ENCODE assay signal across 16 cellular contexts in genomic region chr10:96584474-96584873, GRCh38. TPM values are rescaled to one million over a fixed set of nuclear protein-coding genes. Genes with fewer than 3 reads are reported as not detected.
DNase-seq lines count a peak whose midpoint lies in the region; ATAC-seq, FAIRE-seq and TF ChIP-seq lines count a peak whose summit lies in the region.
"Had no signal": no experiment of that assay in that cellular context is flagged by ENCODE, and none has a peak within 500 bp of the region (broad histone marks: within the 10 kb centered on the region; RNA-seq: fewer than 3 reads in every experiment).

No MANE protein-coding gene starts in this region.

- no peak for FAIRE-seq in GM12878 (lab: Jason Lieb, UNC)

- BruUV-seq in GM12878 (replicated peaks; lab: Mats Ljungman, UMichigan): no TSS peak

- TF ChIP-seq EP300 in GM12878 (IDR thresholded peaks at IDR 0.05; ENCODE audit: borderline replicate concordance in 1 of 2, control insufficient read depth in 1 of 2, low read depth in 2 of 2, low read length in 2 of 2): no peak

- CTCF ChIA-PET in GM12878 (lab: Yijun Ruan, JAX): interaction anchor here (0.9 to 1.4 kb wide), 2 partner anchors 11 to 138 kb away, joined by 3 read pairs; no protein-coding TSS in a partner anchor

- peaks cover 64% of the 10 kb centered on the region for H3K4me1 ChIP-seq in BLaER1
- peaks cover 49% of the 10 kb centered on the region for H3K4me1 ChIP-seq in GM23248 (ENCODE audit: insufficient read depth)
- peaks cover 18% of the 10 kb centered on the region for H3K4me1 ChIP-seq in GM12878 (ENCODE audit: control insufficient read depth, insufficient read depth, low read length)
- H3K4me1 ChIP-seq in muscle layer of duodenum (ENCODE audit: control insufficient read depth in 1 of 2, insufficient read depth in 2 of 2, low read length in 2 of 2): peaks cover 28 to 59% of the 10 kb centered on the region in 2 donors

- peak overlapping the region; percentile 36; the same call in 1 of the 2 replicates for H3K9ac ChIP-seq in BLaER1
- peak overlapping the region; percentile 97; the same call in 1 of the 2 replicates for H3K9ac ChIP-seq in GM23248
- no peak overlapping the region for H3K9ac ChIP-seq in GM12878 (ENCODE audit: control insufficient read depth, insufficient read depth, low read length)

- H3K36me3 ChIP-seq in BLaER1 (peaks cover 31% of the 10 kb centered on the region), GM23248 (ENCODE audit: low read depth) (no peaks in the 10 kb centered on the region), GM12878 (ENCODE audit: control insufficient read depth in 2 of 2, insufficient read depth in 2 of 2, low read length in 1 of 2) (no peaks in the 10 kb centered on the region; a peak in 2 of 4 replicates), muscle layer of duodenum (ENCODE audit: control insufficient read depth in 1 of 2, insufficient read depth in 2 of 2, low read length in 2 of 2) (peaks cover 0 to 9% of the 10 kb centered on the region in 2 donors), H7 (replicated peaks; ENCODE audit: control insufficient read depth, insufficient read depth, low read length) (no peaks in the 10 kb centered on the region)

- DNase-seq in GM23248 (no peak), GM12878 (ENCODE audit: low read depth, low spot score) (no peak), GOT3 (lab: John Stamatoyannopoulos, UW) (no peak), H7 (no peak)
- DNase-seq: activated CD4-positive, alpha-beta T cell treated with anti-CD3 and anti-CD28 coated beads, Interleukin-2, amount 50 U/mL, for 48 hours; activated naive CD8-positive, alpha-beta T cell treated with anti-CD3 and anti-CD28 coated beads, Interleukin-2, amount 10 ng/mL, durations not matched to agents 7 days and 5 days; C1 segment of cervical spinal cord; cortex of kidney; NCI-H510A treated with DMSO at 0.1 percent for 48 hours; retina; stimulated activated CD4-positive, alpha-beta T cell treated with anti-CD3 and anti-CD28 coated beads, Interleukin-4, amount 100 ng/mL, for 24 hours; stimulated activated naive CD4-positive, alpha-beta T cell treated with Interleukin-2 at 50 U/mL for 16 hours had no signal

- H3K27me3 ChIP-seq in BLaER1: no peaks in the 10 kb centered on the region
- H3K27me3 ChIP-seq in GM23248 (replicated peaks; ENCODE audit: insufficient read depth): no peaks in the 10 kb centered on the region
- H3K27me3 ChIP-seq in GM12878 (replicated peaks in 1 of 2; ENCODE audit: control insufficient read depth in 2 of 2, insufficient read depth in 2 of 2, low read length in 1 of 2): no peaks in the 10 kb centered on the region
- H3K27me3 ChIP-seq in muscle layer of duodenum (ENCODE audit: low read depth, low read length): no peaks in the 10 kb centered on the region
- H3K27me3 ChIP-seq in H7 (ENCODE audit: control insufficient read depth, insufficient read depth, low read length): no peaks in the 10 kb centered on the region

- no peak for TF ChIP-seq POLR2A in GM12878 (IDR thresholded peaks at IDR 0.05; ENCODE audit: low read depth, low read length)

- RAD21 ChIA-PET in GM12878 (lab: Charles Lee; ENCODE audit: unreplicated experiment): interaction anchor here (1.1 to 1.4 kb wide), 2 partner anchors 22 to 111 kb away, joined by 3 read pairs; no protein-coding TSS in a partner anchor

- no peaks in the 10 kb centered on the region; the same call in 1 of the 2 replicates for H3K9me3 ChIP-seq in BLaER1
- H3K9me3 ChIP-seq in GM23248 (ENCODE audit: low read depth): no peaks in the 10 kb centered on the region
- H3K9me3 ChIP-seq in GM12878 (replicated peaks; ENCODE audit: control insufficient read depth, insufficient read depth, low read length): no peaks in the 10 kb centered on the region
- no peaks in the 10 kb centered on the region for H3K9me3 ChIP-seq in muscle layer of duodenum (ENCODE audit: control insufficient read depth in 1 of 2, low read length in 2 of 2)

- SMC1A ChIA-PET in GM12878 (lab: Charles Lee; ENCODE audit: uncharacterized antibody, unreplicated experiment): no interaction called here

- H3K79me2 ChIP-seq in GM23248 (ENCODE audit: insufficient read depth) (peaks cover 71% of the 10 kb centered on the region), GM12878 (ENCODE audit: control insufficient read depth, insufficient read depth, low read length) (peaks cover 75% of the 10 kb centered on the region)

- H3F3A ChIP-seq in GM23248 (ENCODE audit: insufficient read depth): peaks cover 28% of the 10 kb centered on the region

- no peak for TF ChIP-seq RAD21 in GM12878 (IDR thresholded peaks at IDR 0.05; ENCODE audit: insufficient read depth, low read depth, low read length)

- no peak overlapping the region for H2AFZ ChIP-seq in GM23248
- H2AFZ ChIP-seq in GM12878 (ENCODE audit: control insufficient read depth, low read depth, low read length): no peak overlapping the region

- H3K9me2 ChIP-seq in GM23248 (ENCODE audit: insufficient read depth): no peaks in the 10 kb centered on the region

- intact Hi-C loops in GM12878 (cut with micrococcal nuclease; ENCODE audit: unreplicated experiment): loop anchor here (10.0 kb wide), 1 partner anchor 130 kb away; no protein-coding TSS in a partner anchor

- peak overlapping the region; percentile 94 for H3K4me2 ChIP-seq in BLaER1
- peak overlapping the region; percentile 98 for H3K4me2 ChIP-seq in GM23248 (ENCODE audit: unreplicated experiment)
- peak overlapping the region; percentile 72 for H3K4me2 ChIP-seq in GM12878 (ENCODE audit: control insufficient read depth, insufficient read depth)

- H3K4me3 ChIP-seq in BLaER1 (peak overlapping the region; percentile 81; the same call in 1 of the 2 replicates), GM23248 (peak overlapping the region; percentile 97), GM12878 (peak overlapping the region; percentile 37; the same call in 1 of the 2 replicates), muscle layer of duodenum (ENCODE audit: low read depth in 1 of 2, low read length in 2 of 2) (peak overlapping the region in 1 of 2 donors; percentile 4), H7 (ENCODE audit: insufficient read depth, low read depth, low read length) (no peak overlapping the region)

- in situ Hi-C loops in GM23248 (cut with MboI): no loop called here
- in situ Hi-C loops in GM12878 (cut with MboI): no loop called here

- ATAC-seq in GM12878 (no peak), HG02623 (IDR thresholded peaks at IDR 0.05; ENCODE audit: unreplicated experiment) (no peak), HG03354 (IDR thresholded peaks at IDR 0.05; ENCODE audit: poor library complexity, severe bottlenecking, unreplicated experiment) (no peak)

- WGBS in GM23248 (ENCODE audit: low coverage in 1 of 2, low lambda C conversion rate in 2 of 2, missing lambda C conversion rate in 2 of 2), 2 experiments: 89% methylated on average over 9 of the region's 9 CpGs
- WGBS in GM12878 (ENCODE audit: insufficient coverage, insufficient replicate concordance, low lambda C conversion rate, missing lambda C conversion rate): 83% methylated on average over 9 of the region's 9 CpGs

- H3K27ac ChIP-seq in BLaER1 (no peak overlapping the region), GM23248 (no peak overlapping the region), GM12878 (ENCODE audit: control insufficient read depth, insufficient read depth) (no peak overlapping the region), muscle layer of duodenum (ENCODE audit: low read length) (peak overlapping the region; percentile 48)

- no peak for TF ChIP-seq CTCF in GM12878 (IDR thresholded peaks at IDR 0.05 in 2 of 3, conservative IDR thresholded peaks at IDR 0.05 in 1 of 3; ENCODE audit: control insufficient read depth in 2 of 3, extremely low read depth in 1 of 3, insufficient read depth in 1 of 3, low read depth in 3 of 3, low read length in 3 of 3)

- H4K20me1 ChIP-seq in BLaER1 (peaks cover 71% of the 10 kb centered on the region), GM23248 (ENCODE audit: insufficient read depth) (peaks cover 25% of the 10 kb centered on the region), GM12878 (ENCODE audit: control insufficient read depth, insufficient read depth) (no peaks in the 10 kb centered on the region)

- POLR2A ChIA-PET in GM12878 (lab: Charles Lee): interaction anchor here (0.8 kb wide), 1 partner anchor 15 kb away, joined by 3 read pairs; no protein-coding TSS in a partner anchor

RNA-seq across cellular contexts. Expression of gene TM9SF3, which starts 2.3 kb away (rescaled TPM):
- 175 and 281 TPM in 2 replicates for total RNA-seq in GM23248 (2014; rRNA removed; shearing (Covaris generic))
- 124 and 130 TPM in 2 replicates for polyA plus RNA-seq in GM23248 (2016; fragmentation: Nextera tagmentation; extraction: Ambion mirVana)
- total RNA-seq in GM12878 (2013; cell fraction: nucleolus; rRNA removed): 109 TPM in 2 replicates
- 34.7 and 42.5 TPM in 2 replicates for total RNA-seq in GM12878 (2014; rRNA removed)
- 43.5 and 45.9 TPM in 2 replicates for total RNA-seq in GM12878 (2014; rRNA removed; fragmentation: Illumina TruSeq; extraction: Trizol)
- 65.9 and 71.5 TPM in 2 replicates for total RNA-seq in GM12878 (2021)
- polyA plus RNA-seq in GM12878 (2011; ENCODE audit: low read depth): 17.5 TPM
- polyA plus RNA-seq in GM12878 (2011; rRNA removed): 46.3 and 87.7 TPM in 2 replicates
- polyA plus RNA-seq in GM12878 (2011; cell fraction: cytosol; rRNA removed): 20.9 and 40.4 TPM in 2 replicates
- polyA plus RNA-seq in GM12878 (2011; cell fraction: nucleus; rRNA removed): 20.9 and 21.5 TPM in 2 replicates
- polyA plus RNA-seq in GM12878 (2012): 35.8 and 41.6 TPM in 2 replicates
- 46.8 and 69.3 TPM in 2 replicates for polyA plus RNA-seq in GM12878 (2014; fragmentation: Illumina TruSeq; extraction: Trizol)
- 10 to 100 TPM; 17.1 to 20.4 TPM for polyA plus RNA-seq in GM12878 (2014; fragmentation: Nextera tagmentation; extraction: Ambion mirVana)
- 23.5 and 26.5 TPM in 2 replicates for polyA plus RNA-seq in GM12878 (2014; rRNA removed)
- polyA plus RNA-seq in GM12878 (2016; fragmentation: Nextera tagmentation; extraction: Ambion mirVana): 10 to 100 TPM; 73.1 to 85.4 TPM
- polyA minus RNA-seq in GM12878 (2011; rRNA and poly(A)+ RNA removed): 77.9 and 91.5 TPM in 2 replicates
- 26.9 and 28.9 TPM in 2 replicates for polyA minus RNA-seq in GM12878 (2011; cell fraction: cytosol; rRNA and poly(A)+ RNA removed)
- 35.7 and 51.8 TPM in 2 replicates for polyA minus RNA-seq in GM12878 (2011; cell fraction: nucleus; rRNA and poly(A)+ RNA removed)
- 33.6 and 42.2 TPM in 2 replicates for total RNA-seq in H7 (2014; rRNA removed; shearing (Covaris generic))
